ENCODE assay signal across 24 cellular contexts in genomic region chr2:25608718-25609117, GRCh38.
A peak's percentile ranks its signal among the peaks of the same experiment; 100 is the strongest.
DNase-seq lines count a peak whose midpoint lies in the region; ATAC-seq, FAIRE-seq and TF ChIP-seq lines count a peak whose summit lies in the region.
"Had no signal": no experiment of that assay in that cellular context is flagged by ENCODE, and none has a peak within 500 bp of the region (broad histone marks: within the 10 kb centered on the region; RNA-seq: fewer than 3 reads in every experiment).

No MANE protein-coding gene starts in this region.

- H3K36me3 Mint-ChIP-seq in naive B cell: no peaks in the 10 kb centered on the region
- no peaks in the 10 kb centered on the region for H3K36me3 Mint-ChIP-seq in activated T-cell treated with anti-CD3 and anti-CD28 coated beads, Interleukin-2, amount 50 U/mL, for 72 hours (ENCODE audit: insufficient read depth in 2 of 2)
- no peaks in the 10 kb centered on the region for H3K36me3 Mint-ChIP-seq in activated T-helper 2 cell treated with anti-CD3 and anti-CD28 coated beads, Interferon-gamma antibody, Interleukin-2, Interleukin-4, amounts not matched to agents 10 μg/mL and 5 μg/mL and 100 μg/mL, durations not matched to agents 14 hours and 24 hours and 36 hours (ENCODE audit: low read depth)
- H3K36me3 Mint-ChIP-seq: CD14-positive monocyte had no signal

- ATAC-seq in A549 (peak in 1 of 2 experiments; percentile 63; a peak in 3 of 6 replicates), naive B cell (ENCODE audit: low read depth in 2 of 2) (no peak)
- no peak for ATAC-seq in activated T-cell treated with anti-CD3 and anti-CD28 coated beads, Interleukin-2, amount 50 U/mL, for 72 hours (replicated peaks in 1 of 2)

- H2AFZ ChIP-seq in hepatocyte: no peak overlapping the region

- peaks cover 13 to 35% (median 22%) of the 10 kb centered on the region in 3 donors for H3K4me1 Mint-ChIP-seq in naive B cell
- H3K4me1 Mint-ChIP-seq in activated T-cell treated with anti-CD3 and anti-CD28 coated beads, Interleukin-2, amount 50 U/mL, for 72 hours (ENCODE audit: low read depth): peaks cover 7% of the 10 kb centered on the region
- H3K4me1 Mint-ChIP-seq in activated T-helper 2 cell treated with anti-CD3 and anti-CD28 coated beads, Interferon-gamma antibody, Interleukin-2, Interleukin-4, amounts not matched to agents 10 μg/mL and 5 μg/mL and 100 μg/mL, durations not matched to agents 14 hours and 24 hours and 36 hours (ENCODE audit: low read depth): peaks cover 7% of the 10 kb centered on the region
- H3K4me1 Mint-ChIP-seq: CD14-positive monocyte had no signal

- TF ChIP-seq CTCF in A549 (IDR thresholded peaks at IDR 0.05): no peak
- TF ChIP-seq CTCF in hepatocyte (IDR thresholded peaks at IDR 0.05; ENCODE audit: poor library complexity): no peak
- no peak for TF ChIP-seq CTCF in tibial artery (IDR thresholded peaks at IDR 0.05)

- H3K79me2 ChIP-seq in hepatocyte: no peaks in the 10 kb centered on the region

- H3K27ac Mint-ChIP-seq in naive B cell: peak overlapping the region; percentile 85 to 95 (median 92)
- no peak overlapping the region for H3K27ac Mint-ChIP-seq in activated T-cell treated with anti-CD3 and anti-CD28 coated beads, Interleukin-2, amount 50 U/mL, for 72 hours
- no peak overlapping the region for H3K27ac Mint-ChIP-seq in activated T-helper 2 cell treated with anti-CD3 and anti-CD28 coated beads, Interferon-gamma antibody, Interleukin-2, Interleukin-4, amounts not matched to agents 10 μg/mL and 5 μg/mL and 100 μg/mL, durations not matched to agents 14 hours and 24 hours and 36 hours
- H3K27ac Mint-ChIP-seq: CD14-positive monocyte had no signal

- H3K27ac ChIP-seq in A549 (peak overlapping the region; percentile 8 to 19; a peak in 2 of 6 replicates), hepatocyte (peak overlapping the region; percentile 5), tibial artery (no peak overlapping the region)
- H3K27ac ChIP-seq: KMS-11 had no signal

- H3K9me2 ChIP-seq in hepatocyte (replicated peaks; ENCODE audit: insufficient read depth): no peaks in the 10 kb centered on the region
- H3K9me2 ChIP-seq: SK-N-SH had no signal

- DNase-seq in A549 (ENCODE audit: low read depth in 1 of 2, low spot score in 1 of 2) (no peak), Caki2 (ENCODE audit: low read depth) (peak; percentile 29), hepatocyte (ENCODE audit: low spot score) (no peak), naive B cell (no peak), NCI-H510A treated with DMSO at 0.1 percent for 48 hours (lab: John Stamatoyannopoulos, UW) (no peak), tibial artery (no peak)
- DNase-seq in activated T-cell treated with anti-CD3 and anti-CD28 coated beads, Interleukin-2, amount 50 U/mL, for 72 hours: no peak
- no peak for DNase-seq in activated T-helper 2 cell treated with anti-CD3 and anti-CD28 coated beads, Interferon-gamma antibody, Interleukin-2, Interleukin-4, amounts not matched to agents 10 μg/mL and 5 μg/mL and 100 μg/mL, durations not matched to agents 14 hours and 24 hours and 36 hours (ENCODE audit: low spot score)
- DNase-seq: 8988T, DMS 273 treated with DMSO at 0.1 percent for 48 hours, IMR-90, NCI-H1105, NCI-H146, NCI-H2029, NCI-H2227 treated with DMSO at 0.1 percent for 48 hours, NCI-H510A, NCI-H748 treated with DMSO at 0.1 percent for 48 hours, SIG-M5, SK-N-SH had no signal

- no peak for TF ChIP-seq EP300 in A549 (IDR thresholded peaks at IDR 0.05)

- in situ Hi-C loops in Caki2 (cut with HindIII; ENCODE audit: low pct_unique_long_range_greater_than_20kb, low sequenced_read_pairs): no loop called here

- H3K4me2 ChIP-seq in A549: peak overlapping the region; percentile 20; the same call in 2 of the 3 replicates
- peak overlapping the region; percentile 23 for H3K4me2 ChIP-seq in hepatocyte
- H3K4me2 ChIP-seq: KMS-11, SK-N-SH had no signal

- no peaks in the 10 kb centered on the region for H3K27me3 Mint-ChIP-seq in naive B cell
- H3K27me3 Mint-ChIP-seq in activated T-cell treated with anti-CD3 and anti-CD28 coated beads, Interleukin-2, amount 50 U/mL, for 72 hours (ENCODE audit: low read depth): no peaks in the 10 kb centered on the region
- H3K27me3 Mint-ChIP-seq in activated T-helper 2 cell treated with anti-CD3 and anti-CD28 coated beads, Interferon-gamma antibody, Interleukin-2, Interleukin-4, amounts not matched to agents 10 μg/mL and 5 μg/mL and 100 μg/mL, durations not matched to agents 14 hours and 24 hours and 36 hours (ENCODE audit: low read depth): no peaks in the 10 kb centered on the region

- POLR2A ChIA-PET in A549 (lab: Yijun Ruan, JAX): no interaction called here

- TF ChIP-seq POLR2A in A549 (IDR thresholded peaks at IDR 0.05; ENCODE audit: low read length): no peak

- peak overlapping the region in 4 of 8 donors; percentile 26 to 78 (median 52) for H3K4me3 Mint-ChIP-seq in naive B cell
- no peak overlapping the region for H3K4me3 Mint-ChIP-seq in activated T-cell treated with anti-CD3 and anti-CD28 coated beads, Interleukin-2, amount 50 U/mL, for 72 hours
- no peak overlapping the region for H3K4me3 Mint-ChIP-seq in activated T-helper 2 cell treated with anti-CD3 and anti-CD28 coated beads, Interferon-gamma antibody, Interleukin-2, Interleukin-4, amounts not matched to agents 10 μg/mL and 5 μg/mL and 100 μg/mL, durations not matched to agents 14 hours and 24 hours and 36 hours (ENCODE audit: low read depth)
- H3K4me3 Mint-ChIP-seq: CD14-positive monocyte had no signal

- CTCF ChIA-PET in A549 (lab: Yijun Ruan, JAX): interaction anchor here (0.6 to 13.0 kb wide), 16 partner anchors 10 to 105 kb away, joined by 3 to 414 read pairs (median 19); partner anchors contain the start of gene DTNB

- no peak for TF ChIP-seq RAD21 in A549 (conservative IDR thresholded peaks at IDR 0.05 in 1 of 2, IDR thresholded peaks at IDR 0.05 in 1 of 2)

- no peaks in the 10 kb centered on the region for H3K36me3 ChIP-seq in hepatocyte (replicated peaks; ENCODE audit: insufficient read depth, low read depth)
- no peaks in the 10 kb centered on the region for H3K36me3 ChIP-seq in tibial artery

- H3K4me1 ChIP-seq in A549 (peaks cover 8% of the 10 kb centered on the region), hepatocyte (ENCODE audit: insufficient read depth) (peaks cover 16% of the 10 kb centered on the region), tibial artery (no peaks in the 10 kb centered on the region)

- H3K9me3 ChIP-seq in A549: no peaks in the 10 kb centered on the region
- H3K9me3 ChIP-seq in hepatocyte (ENCODE audit: low read depth): no peaks in the 10 kb centered on the region
- H3K9me3 ChIP-seq in tibial artery: no peaks in the 10 kb centered on the region
- H3K9me3 ChIP-seq: SK-N-SH had no signal

- H4K20me1 ChIP-seq in hepatocyte (ENCODE audit: insufficient read depth, poor library complexity, severe bottlenecking): no peaks in the 10 kb centered on the region

- intact Hi-C loops in tibial artery (cut with DNase I; ENCODE audit: low total_unique reads): loop anchor here (5.0 kb wide), 1 partner anchor 59 kb away; no protein-coding TSS in a partner anchor
- intact Hi-C loops in activated T-helper 2 cell treated with anti-CD3 and anti-CD28 coated beads, Interferon-gamma antibody, Interleukin-2, Interleukin-4, amounts not matched to agents 10 μg/mL and 5 μg/mL and 100 μg/mL, durations not matched to agents 14 hours and 24 hours and 36 hours (cut with micrococcal nuclease): loop anchor here (10.0 kb wide), 2 partner anchors 246 to 276 kb away; no protein-coding TSS in a partner anchor

- H3K4me3 ChIP-seq in A549 (no peak overlapping the region), hepatocyte (no peak overlapping the region), tibial artery (no peak overlapping the region)

- no peaks in the 10 kb centered on the region for H3K27me3 ChIP-seq in hepatocyte
- no peaks in the 10 kb centered on the region for H3K27me3 ChIP-seq in tibial artery

- no peak for FAIRE-seq in A549 (lab: Jason Lieb, UNC)
- FAIRE-seq: G401.6, GM18507, HTR-8/SVneo had no signal

- H3K9me3 Mint-ChIP-seq in naive B cell: no peaks in the 10 kb centered on the region
- no peaks in the 10 kb centered on the region for H3K9me3 Mint-ChIP-seq in activated T-cell treated with anti-CD3 and anti-CD28 coated beads, Interleukin-2, amount 50 U/mL, for 72 hours
- H3K9me3 Mint-ChIP-seq in activated T-helper 2 cell treated with anti-CD3 and anti-CD28 coated beads, Interferon-gamma antibody, Interleukin-2, Interleukin-4, amounts not matched to agents 10 μg/mL and 5 μg/mL and 100 μg/mL, durations not matched to agents 14 hours and 24 hours and 36 hours: no peaks in the 10 kb centered on the region
- H3K9me3 Mint-ChIP-seq: CD14-positive monocyte had no signal

TF ChIP-seq in A549, 52 proteins besides CTCF, POLR2A, EP300 and RAD21:
- TF ChIP-seq HDAC2 (IDR thresholded peaks at IDR 0.05) (no peak), HMGXB4 (CRISPR knock-in tag; IDR thresholded peaks at IDR 0.05; ENCODE audit: borderline replicate concordance) (no peak), ZSCAN20 (CRISPR knock-in tag; IDR thresholded peaks at IDR 0.05) (no peak), NPAS2 (CRISPR knock-in tag; IDR thresholded peaks at IDR 0.05; ENCODE audit: borderline replicate concordance) (no peak), ELK1 (IDR thresholded peaks at IDR 0.05; ENCODE audit: low read depth, low read length) (no peak)

Comparison
In these comparisons a context has a peak if more than half of its experiments do, and no peak if none do; other contexts are left out.
1. H3K27ac ChIP-seq: peak in A549 (2 of 2) and hepatocyte (single experiment); none in tibial artery (0 of 2).
2. H3K27ac Mint-ChIP-seq: peak in naive B cell (6 of 6); none in activated T-cell treated with anti-CD3 and anti-CD28 coated beads, Interleukin-2, amount 50 U/mL, for 72 hours (single experiment) and activated T-helper 2 cell treated with anti-CD3 and anti-CD28 coated beads, Interferon-gamma antibody, Interleukin-2, Interleukin-4, amounts not matched to agents 10 μg/mL and 5 μg/mL and 100 μg/mL, durations not matched to agents 14 hours and 24 hours and 36 hours (single experiment).